In genomic region chr17:7089570-7089969, GRCh38 we compare ENCODE assay signal across 14 cellular contexts. TPM values are rescaled to one million over a fixed set of nuclear protein-coding genes. Genes with fewer than 3 reads are reported as not detected.
"Had no signal": no experiment of that assay in that cellular context is flagged by ENCODE, and none has a peak within 500 bp of the region (broad histone marks: within the 10 kb centered on the region; RNA-seq: fewer than 3 reads in every experiment).

No MANE protein-coding gene starts in this region.

RNA-seq across cellular contexts. Expression of gene CLEC10A, which starts 9.5 kb away (rescaled TPM):
- total RNA-seq: activated B cell treated with CpG ODN at 0.5 μM for 24 hours; activated CD4-positive, alpha-beta memory T cell treated with anti-CD3 and anti-CD28 coated beads for 36 hours; activated CD4-positive, alpha-beta memory T cell treated with anti-CD3 and anti-CD28 coated beads, Interleukin-2, amount 10 ng/mL, durations not matched to agents 7 days and 5 days; activated CD4-positive, alpha-beta T cell treated with anti-CD3 and anti-CD28 coated beads for 36 hours; activated CD4-positive, alpha-beta T cell treated with anti-CD3 and anti-CD28 coated beads, Interleukin-2, amount 10 ng/mL, durations not matched to agents 24 days and 14 days; activated CD4-positive, alpha-beta T cell treated with anti-CD3 and anti-CD28 coated beads, Interleukin-2, amount 10 ng/mL, durations not matched to agents 7 days and 5 days; activated CD8-positive, alpha-beta memory T cell treated with anti-CD3 and anti-CD28 coated beads for 36 hours; activated CD8-positive, alpha-beta memory T cell treated with anti-CD3 and anti-CD28 coated beads, Interleukin-2, amount 10 ng/mL, durations not matched to agents 7 days and 5 days; activated CD8-positive, alpha-beta T cell treated with anti-CD3 and anti-CD28 coated beads for 36 hours; activated CD8-positive, alpha-beta T cell treated with anti-CD3 and anti-CD28 coated beads, Interleukin-2, amount 10 ng/mL, durations not matched to agents 7 days and 5 days; T-cell; T-helper 1 cell treated with Interleukin-12 subunit alpha and Interleukin-12 subunit beta and Interleukin-4 antibody, amounts not matched to agents 30 ng/mL and 1 ng/mL, for 36 hours; T-helper 2 cell treated with Interferon-gamma antibody and Interleukin-4, amounts not matched to agents 100 ng/mL and 5 ng/mL, for 36 hours; WTC11 had no signal

RNA-seq across cellular contexts. Expression of gene ASGR2, which starts 25.1 kb away (rescaled TPM):
- total RNA-seq: activated B cell treated with CpG ODN at 0.5 μM for 24 hours; activated CD4-positive, alpha-beta memory T cell treated with anti-CD3 and anti-CD28 coated beads for 36 hours; activated CD4-positive, alpha-beta memory T cell treated with anti-CD3 and anti-CD28 coated beads, Interleukin-2, amount 10 ng/mL, durations not matched to agents 7 days and 5 days; activated CD4-positive, alpha-beta T cell treated with anti-CD3 and anti-CD28 coated beads for 36 hours; activated CD4-positive, alpha-beta T cell treated with anti-CD3 and anti-CD28 coated beads, Interleukin-2, amount 10 ng/mL, durations not matched to agents 24 days and 14 days; activated CD4-positive, alpha-beta T cell treated with anti-CD3 and anti-CD28 coated beads, Interleukin-2, amount 10 ng/mL, durations not matched to agents 7 days and 5 days; activated CD8-positive, alpha-beta memory T cell treated with anti-CD3 and anti-CD28 coated beads for 36 hours; activated CD8-positive, alpha-beta memory T cell treated with anti-CD3 and anti-CD28 coated beads, Interleukin-2, amount 10 ng/mL, durations not matched to agents 7 days and 5 days; activated CD8-positive, alpha-beta T cell treated with anti-CD3 and anti-CD28 coated beads for 36 hours; activated CD8-positive, alpha-beta T cell treated with anti-CD3 and anti-CD28 coated beads, Interleukin-2, amount 10 ng/mL, durations not matched to agents 7 days and 5 days; T-helper 1 cell treated with Interleukin-12 subunit alpha and Interleukin-12 subunit beta and Interleukin-4 antibody, amounts not matched to agents 30 ng/mL and 1 ng/mL, for 36 hours; T-helper 2 cell treated with Interferon-gamma antibody and Interleukin-4, amounts not matched to agents 100 ng/mL and 5 ng/mL, for 36 hours had no signal

RNA-seq across cellular contexts. Expression of gene SLC16A11, which starts 45.7 kb away (rescaled TPM):
- total RNA-seq: activated CD4-positive, alpha-beta T cell treated with anti-CD3 and anti-CD28 coated beads, Interleukin-2, amount 10 ng/mL, durations not matched to agents 7 days and 5 days had no signal
